Comparison of ENCODE assay signal across 10 cellular contexts in the genomic region with DNA sequence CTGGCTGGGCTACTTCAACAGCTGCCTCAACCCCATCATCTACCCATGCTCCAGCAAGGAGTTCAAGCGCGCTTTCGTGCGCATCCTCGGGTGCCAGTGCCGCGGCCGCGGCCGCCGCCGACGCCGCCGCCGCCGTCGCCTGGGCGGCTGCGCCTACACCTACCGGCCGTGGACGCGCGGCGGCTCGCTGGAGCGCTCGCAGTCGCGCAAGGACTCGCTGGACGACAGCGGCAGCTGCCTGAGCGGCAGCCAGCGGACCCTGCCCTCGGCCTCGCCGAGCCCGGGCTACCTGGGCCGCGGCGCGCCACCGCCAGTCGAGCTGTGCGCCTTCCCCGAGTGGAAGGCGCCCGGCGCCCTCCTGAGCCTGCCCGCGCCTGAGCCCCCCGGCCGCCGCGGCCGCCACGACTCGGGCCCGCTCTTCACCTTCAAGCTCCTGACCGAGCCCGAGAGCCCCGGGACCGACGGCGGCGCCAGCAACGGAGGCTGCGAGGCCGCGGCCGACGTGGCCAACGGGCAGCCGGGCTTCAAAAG. TPM values are rescaled to one million over a fixed set of nuclear protein-coding genes. Genes with fewer than 3 reads are reported as not detected.
DNase-seq lines count a peak whose midpoint lies in the region; ATAC-seq and TF ChIP-seq lines count a peak whose summit lies in the region.
"Had no signal": no experiment of that assay in that cellular context is flagged by ENCODE, and none has a peak within 500 bp of the region (broad histone marks: within the 10 kb centered on the region; RNA-seq: fewer than 3 reads in every experiment).

No MANE protein-coding gene starts in this region.

- H3K36me3 Mint-ChIP-seq in IgD-negative memory B cell, result no peaks in the 10 kb centered on the region

- peak overlapping the region in 3 of 4 donors; percentile 25 to 83 (median 27) for H3K4me3 Mint-ChIP-seq in IgD-negative memory B cell

- DNase-seq in brain microvascular endothelial cell, result no peak
- DNase-seq in iPS-NIHi7 (ENCODE audit: extremely low spot score), result peak; percentile 57
- no peak for DNase-seq in smooth muscle cell (lab: John Stamatoyannopoulos, UW; ENCODE audit: unreplicated experiment)
- DNase-seq in SIG-M5 treated with dmso at 0.1 percent for 504 hours (lab: John Stamatoyannopoulos, UW; ENCODE audit: unreplicated experiment), result no peak
- DNase-seq: activated naive CD4-positive, alpha-beta T cell; stimulated activated naive CD4-positive, alpha-beta T cell treated with Interleukin-2 at 50 U/mL for 16 hours had no signal

- 3% methylated on average over 66 of the region's 76 CpGs for WGBS in smooth muscle cell (ENCODE audit: low lambda C conversion rate)

- peaks cover 2 to 8% (median 8%) of the 10 kb centered on the region in 3 donors for H3K4me1 Mint-ChIP-seq in IgD-negative memory B cell

- no peak for ATAC-seq in GM21360 (IDR thresholded peaks at IDR 0.05; ENCODE audit: unreplicated experiment)
- no peak for ATAC-seq in HG02852 (IDR thresholded peaks at IDR 0.05; ENCODE audit: unreplicated experiment)

- peak overlapping the region; percentile 88 for H3K4me2 ChIP-seq in smooth muscle cell

- H2AFZ ChIP-seq in smooth muscle cell (ENCODE audit: low read depth), result no peak overlapping the region

- H3K27ac ChIP-seq in brain microvascular endothelial cell (no peak overlapping the region), smooth muscle cell (ENCODE audit: low read depth) (no peak overlapping the region)

- no peak overlapping the region for H3K9ac ChIP-seq in smooth muscle cell (ENCODE audit: low read depth)

- H3K4me3 ChIP-seq in brain microvascular endothelial cell (ENCODE audit: low read depth, low read length) (peak overlapping the region; percentile 34), smooth muscle cell (peak overlapping the region; percentile 47)

- peaks cover 5% of the 10 kb centered on the region for H3F3A ChIP-seq in smooth muscle cell (ENCODE audit: low read depth)

- H3K36me3 ChIP-seq in brain microvascular endothelial cell (replicated peaks), result no peaks in the 10 kb centered on the region
- H3K36me3 ChIP-seq in smooth muscle cell (ENCODE audit: low read depth), result no peaks in the 10 kb centered on the region

- no peak for TF ChIP-seq CTCF in brain microvascular endothelial cell (IDR thresholded peaks at IDR 0.05; ENCODE audit: low read depth, low read length, missing control alignments)
- TF ChIP-seq CTCF in smooth muscle cell (IDR thresholded peaks at IDR 0.05; ENCODE audit: borderline replicate concordance, insufficient read depth, poor library complexity, severe bottlenecking), result no peak

- H3K9me3 ChIP-seq in smooth muscle cell (replicated peaks; ENCODE audit: low read depth), result no peaks in the 10 kb centered on the region

- H3K9me3 Mint-ChIP-seq in IgD-negative memory B cell, result no peaks in the 10 kb centered on the region

- no peaks in the 10 kb centered on the region for H3K27me3 ChIP-seq in brain microvascular endothelial cell (replicated peaks)
- H3K27me3 ChIP-seq in smooth muscle cell (ENCODE audit: low read depth), result peaks cover 53% of the 10 kb centered on the region

- in situ Hi-C loops in brain microvascular endothelial cell (cut with HindIII; ENCODE audit: low pct_ligation_motif_present, low sequenced_read_pairs), result no loop called here

- H3K79me2 ChIP-seq in smooth muscle cell (ENCODE audit: low read depth), result no peaks in the 10 kb centered on the region

- no peaks in the 10 kb centered on the region for H4K20me1 ChIP-seq in smooth muscle cell (ENCODE audit: low read depth)

- peaks cover 33% of the 10 kb centered on the region for H3K27me3 Mint-ChIP-seq in IgD-negative memory B cell

- no peak overlapping the region for H3K27ac Mint-ChIP-seq in IgD-negative memory B cell

- no peaks in the 10 kb centered on the region for H3K4me1 ChIP-seq in smooth muscle cell (ENCODE audit: low read depth)

RNA-seq across cellular contexts. Expression of a gene that starts 36.9 kb away (rescaled TPM):
- polyA plus RNA-seq in IgD-negative memory B cell (80.0 TPM), smooth muscle cell (45.7 and 50.7 TPM in 2 replicates)
- 31.5 and 38.4 TPM in 2 replicates for total RNA-seq in smooth muscle cell

RNA-seq across cellular contexts. Expression of a gene that starts 55.7 kb away (rescaled TPM):
- polyA plus RNA-seq in IgD-negative memory B cell (not detected), smooth muscle cell (0.34 and 1.2 TPM in 2 replicates)
- total RNA-seq in smooth muscle cell, result 0.09 and 0.36 TPM in 2 replicates
- total RNA-seq: RPMI7951 had no signal
